8 cellular contexts compared by ENCODE assay signal in the genomic region with DNA sequence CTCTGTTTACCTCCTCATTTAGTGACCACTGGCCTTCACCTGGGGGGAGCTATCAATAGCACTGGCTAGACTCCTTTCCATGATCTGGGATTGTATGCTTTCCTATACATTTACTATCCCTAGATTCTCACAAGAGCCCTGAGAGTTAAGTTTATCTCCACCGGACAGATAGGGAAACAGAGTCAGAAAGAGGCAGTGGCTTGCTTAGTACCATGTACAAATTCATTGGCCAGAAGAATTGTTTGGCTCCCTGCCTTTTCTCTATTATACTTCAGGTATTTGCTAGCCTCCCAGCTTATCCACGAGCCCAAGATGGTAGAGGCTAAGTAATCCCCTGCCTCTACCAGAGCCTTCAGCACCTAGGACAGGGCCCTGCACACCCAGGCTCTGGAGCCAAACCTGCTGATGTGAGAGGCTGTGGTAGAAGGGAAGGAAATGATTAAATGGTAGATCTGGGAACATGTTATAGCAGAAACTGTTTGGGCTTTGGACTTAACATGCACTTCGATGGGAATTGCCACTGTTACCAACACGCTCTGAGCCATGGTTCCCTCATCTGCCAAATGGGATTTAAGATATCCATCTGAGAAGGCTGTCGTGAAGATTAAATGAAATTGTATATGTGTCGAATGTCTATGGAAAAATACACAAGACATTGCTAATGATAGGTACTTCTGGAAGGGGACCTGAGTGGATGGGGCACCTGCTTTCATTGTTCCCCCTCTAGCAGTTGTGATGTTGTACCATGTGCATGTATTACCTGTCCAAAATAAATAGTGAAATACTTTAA. TPM values are rescaled to one million over a fixed set of nuclear protein-coding genes. Genes with fewer than 3 reads are reported as not detected.
A peak's percentile ranks its signal among the peaks of the same experiment; 100 is the strongest.
DNase-seq lines count a peak whose midpoint lies in the region; ATAC-seq and TF ChIP-seq lines count a peak whose summit lies in the region.

No MANE protein-coding gene starts in this region.

- CTCF ChIA-PET in Caco-2 (lab: Charles Lee) = interaction anchor here (2.8 kb wide), 1 partner anchor 26 kb away, joined by 15 read pairs; no protein-coding TSS in a partner anchor

- no TSS peak for BruUV-seq in Caco-2 (replicated peaks; lab: Mats Ljungman, UMichigan)

- TF ChIP-seq CTCF in Caco-2 (IDR thresholded peaks at IDR 0.05; ENCODE audit: insufficient read depth in 1 of 2, low read depth in 1 of 2, low read length in 1 of 2, severe bottlenecking in 1 of 2, unreplicated experiment in 1 of 2) = no peak

- no peaks in the 10 kb centered on the region for H3K9me3 ChIP-seq in Caco-2

- intact Hi-C loops in Caco-2 (cut with micrococcal nuclease; ENCODE audit: unreplicated experiment) = no loop called here
- intact Hi-C loops in activated T-helper 2 cell treated with anti-CD3 and anti-CD28 coated beads, Interferon-gamma antibody, Interleukin-2, Interleukin-4, amounts not matched to agents 10 μg/mL and 5 μg/mL and 100 μg/mL, durations not matched to agents 14 hours and 24 hours and 36 hours (cut with micrococcal nuclease) = loop anchor here (10.0 kb wide), 1 partner anchor 124 kb away; no protein-coding TSS in a partner anchor

- no peak overlapping the region for H3K4me3 Mint-ChIP-seq in Caco-2 (ENCODE audit: unreplicated experiment)
- no peak overlapping the region for H3K4me3 Mint-ChIP-seq in activated naive CD8-positive, alpha-beta T cell treated with anti-CD3 and anti-CD28 coated beads for 36 hours
- H3K4me3 Mint-ChIP-seq in activated T-helper 2 cell treated with anti-CD3 and anti-CD28 coated beads, Interferon-gamma antibody, Interleukin-2, Interleukin-4, amounts not matched to agents 10 μg/mL and 5 μg/mL and 100 μg/mL, durations not matched to agents 14 hours and 24 hours and 36 hours (ENCODE audit: low read depth) = no peak overlapping the region

- ATAC-seq in activated CD4-positive, CD25-positive, alpha-beta regulatory T cell treated with anti-CD3 and anti-CD28 coated beads, Interleukin-2, amount 50 U/mL, for 24 hours = no peak

- no peaks in the 10 kb centered on the region for H3K36me3 Mint-ChIP-seq in Caco-2 (ENCODE audit: insufficient read depth, unreplicated experiment)
- no peaks in the 10 kb centered on the region for H3K36me3 Mint-ChIP-seq in activated naive CD8-positive, alpha-beta T cell treated with anti-CD3 and anti-CD28 coated beads for 36 hours
- no peaks in the 10 kb centered on the region for H3K36me3 Mint-ChIP-seq in activated T-helper 2 cell treated with anti-CD3 and anti-CD28 coated beads, Interferon-gamma antibody, Interleukin-2, Interleukin-4, amounts not matched to agents 10 μg/mL and 5 μg/mL and 100 μg/mL, durations not matched to agents 14 hours and 24 hours and 36 hours (ENCODE audit: low read depth)

- DNase-seq in Caco-2 (peak; percentile 60 to 72), KBM-7 (peak; percentile 70), kidney tubule cell (ENCODE audit: low spot score) (peak; percentile 70), dedifferentiated amniotic fluid mesenchymal stem cell (ENCODE audit: extremely low spot score) (no peak), occipital lobe (lab: John Stamatoyannopoulos, UW) (no peak)
- DNase-seq in activated naive CD8-positive, alpha-beta T cell treated with anti-CD3 and anti-CD28 coated beads for 36 hours = peak; percentile 36
- DNase-seq in activated T-helper 2 cell treated with anti-CD3 and anti-CD28 coated beads, Interferon-gamma antibody, Interleukin-2, Interleukin-4, amounts not matched to agents 10 μg/mL and 5 μg/mL and 100 μg/mL, durations not matched to agents 14 hours and 24 hours and 36 hours (ENCODE audit: low spot score) = no peak

- H3K27me3 Mint-ChIP-seq in Caco-2 (ENCODE audit: insufficient read depth, unreplicated experiment) = peaks cover 24% of the 10 kb centered on the region
- H3K27me3 Mint-ChIP-seq in activated naive CD8-positive, alpha-beta T cell treated with anti-CD3 and anti-CD28 coated beads for 36 hours = peaks cover 66% of the 10 kb centered on the region
- H3K27me3 Mint-ChIP-seq in activated T-helper 2 cell treated with anti-CD3 and anti-CD28 coated beads, Interferon-gamma antibody, Interleukin-2, Interleukin-4, amounts not matched to agents 10 μg/mL and 5 μg/mL and 100 μg/mL, durations not matched to agents 14 hours and 24 hours and 36 hours (ENCODE audit: low read depth) = peaks cover 52% of the 10 kb centered on the region

- POLR2A ChIA-PET in Caco-2 (lab: Charles Lee) = no interaction called here

- no peaks in the 10 kb centered on the region for H3K36me3 ChIP-seq in Caco-2 (ENCODE audit: control insufficient read depth, insufficient read depth, low read length)

- no peaks in the 10 kb centered on the region for H3K4me1 Mint-ChIP-seq in Caco-2 (ENCODE audit: low read depth, unreplicated experiment)
- H3K4me1 Mint-ChIP-seq in activated naive CD8-positive, alpha-beta T cell treated with anti-CD3 and anti-CD28 coated beads for 36 hours = peaks cover 7% of the 10 kb centered on the region
- peaks cover 3% of the 10 kb centered on the region for H3K4me1 Mint-ChIP-seq in activated T-helper 2 cell treated with anti-CD3 and anti-CD28 coated beads, Interferon-gamma antibody, Interleukin-2, Interleukin-4, amounts not matched to agents 10 μg/mL and 5 μg/mL and 100 μg/mL, durations not matched to agents 14 hours and 24 hours and 36 hours (ENCODE audit: low read depth)

- H3K27ac Mint-ChIP-seq in Caco-2 (ENCODE audit: unreplicated experiment) = no peak overlapping the region
- H3K27ac Mint-ChIP-seq in activated naive CD8-positive, alpha-beta T cell treated with anti-CD3 and anti-CD28 coated beads for 36 hours = no peak overlapping the region
- H3K27ac Mint-ChIP-seq in activated T-helper 2 cell treated with anti-CD3 and anti-CD28 coated beads, Interferon-gamma antibody, Interleukin-2, Interleukin-4, amounts not matched to agents 10 μg/mL and 5 μg/mL and 100 μg/mL, durations not matched to agents 14 hours and 24 hours and 36 hours = no peak overlapping the region

- peaks cover 1% of the 10 kb centered on the region for H3K27me3 ChIP-seq in Caco-2 (replicated peaks; ENCODE audit: control insufficient read depth, insufficient read depth, low read length)

- H3K9me3 Mint-ChIP-seq in Caco-2 (ENCODE audit: unreplicated experiment) = no peaks in the 10 kb centered on the region
- H3K9me3 Mint-ChIP-seq in activated naive CD8-positive, alpha-beta T cell treated with anti-CD3 and anti-CD28 coated beads for 36 hours = no peaks in the 10 kb centered on the region
- no peaks in the 10 kb centered on the region for H3K9me3 Mint-ChIP-seq in activated T-helper 2 cell treated with anti-CD3 and anti-CD28 coated beads, Interferon-gamma antibody, Interleukin-2, Interleukin-4, amounts not matched to agents 10 μg/mL and 5 μg/mL and 100 μg/mL, durations not matched to agents 14 hours and 24 hours and 36 hours

- H3K4me1 ChIP-seq in Caco-2 = no peaks in the 10 kb centered on the region; the same call in 1 of the 2 replicates

- in situ Hi-C loops in KBM-7 (cut with MboI; ENCODE audit: low pct_unique_long_range_greater_than_20kb, low sequenced_read_pairs) = no loop called here

- no peak overlapping the region for H3K4me3 ChIP-seq in Caco-2 (ENCODE audit: low read depth, low read length)

RNA-seq across cellular contexts. Expression of a gene that starts 3.1 kb away (rescaled TPM):
- total RNA-seq in Caco-2 (2022) = 0.21 and 0.34 TPM in 2 replicates
- under 1 TPM; 0.12 to 0.19 TPM for total RNA-seq in activated naive CD8-positive, alpha-beta T cell treated with anti-CD3 and anti-CD28 coated beads for 36 hours
- total RNA-seq in occipital lobe = 0.94 TPM
- total RNA-seq in activated T-helper 2 cell treated with anti-CD3 and anti-CD28 coated beads, Interferon-gamma antibody, Interleukin-2, Interleukin-4, amounts not matched to agents 10 μg/mL and 5 μg/mL and 100 μg/mL, durations not matched to agents 14 hours and 24 hours and 36 hours = not detected in 2 replicates

RNA-seq across cellular contexts. Expression of a gene that starts 37.1 kb away (rescaled TPM):
- not detected in 2 replicates for total RNA-seq in Caco-2 (2022)
- total RNA-seq in activated naive CD8-positive, alpha-beta T cell treated with anti-CD3 and anti-CD28 coated beads for 36 hours = under 1 TPM in 1 of 2 experiments, not detected in 1; 0.78 TPM
- 6.9 TPM for total RNA-seq in occipital lobe
- total RNA-seq in activated T-helper 2 cell treated with anti-CD3 and anti-CD28 coated beads, Interferon-gamma antibody, Interleukin-2, Interleukin-4, amounts not matched to agents 10 μg/mL and 5 μg/mL and 100 μg/mL, durations not matched to agents 14 hours and 24 hours and 36 hours = 0.48 TPM in 1 of 2 replicates, not detected in the other

RNA-seq across cellular contexts. Expression of a gene that starts 45.5 kb away (rescaled TPM):
- 17.0 and 18.5 TPM in 2 replicates for total RNA-seq in Caco-2 (2022)
- total RNA-seq in activated naive CD8-positive, alpha-beta T cell treated with anti-CD3 and anti-CD28 coated beads for 36 hours = 1 to 10 TPM; 6.2 to 6.5 TPM
- total RNA-seq in occipital lobe = 0.16 TPM
- 0.37 and 0.68 TPM in 2 replicates for total RNA-seq in activated T-helper 2 cell treated with anti-CD3 and anti-CD28 coated beads, Interferon-gamma antibody, Interleukin-2, Interleukin-4, amounts not matched to agents 10 μg/mL and 5 μg/mL and 100 μg/mL, durations not matched to agents 14 hours and 24 hours and 36 hours

Comparison
In these comparisons a context has a peak if more than half of its experiments do, and no peak if none do; other contexts are left out.
1. DNase-seq: peak in Caco-2 (2 of 2), KBM-7 (single experiment), activated naive CD8-positive, alpha-beta T cell treated with anti-CD3 and anti-CD28 coated beads for 36 hours (single experiment) and kidney tubule cell (single experiment); none in dedifferentiated amniotic fluid mesenchymal stem cell (single experiment), occipital lobe (single experiment) and activated T-helper 2 cell treated with anti-CD3 and anti-CD28 coated beads, Interferon-gamma antibody, Interleukin-2, Interleukin-4, amounts not matched to agents 10 μg/mL and 5 μg/mL and 100 μg/mL, durations not matched to agents 14 hours and 24 hours and 36 hours (single experiment).